1 cellular context compared by ENCODE assay signal in genomic region chr12:64404470-64405446, GRCh38.
TF ChIP-seq lines count a peak whose summit lies in the region.

No MANE protein-coding gene starts in this region.

TF ChIP-seq in HepG2, 621 proteins besides CTCF, POLR2A, EP300 and RAD21 (continued from another document and continues in another):
- TF ChIP-seq MNT (IDR thresholded peaks at IDR 0.05) = 0 out of 2 replicates have a peak, but pooled peaks have one; percentile 7
- TF ChIP-seq STAT5B (CRISPR knock-in tag; IDR thresholded peaks at IDR 0.05) = no peak
- TF ChIP-seq PAF1 (CRISPR knock-in tag; IDR thresholded peaks at IDR 0.05) = no peak
- TF ChIP-seq ARNTL (CRISPR knock-in tag; IDR thresholded peaks at IDR 0.05) = peak; percentile 19; the same call in 1 of the 2 replicates
- no peak for TF ChIP-seq PLRG1 (conservative IDR thresholded peaks at IDR 0.05)
- TF ChIP-seq NCOA5 (CRISPR knock-in tag; IDR thresholded peaks at IDR 0.05) = no peak
- peak; percentile 65 for TF ChIP-seq POLR2AphosphoS5 (IDR thresholded peaks at IDR 0.05; ENCODE audit: low read depth, low read length)
- peak; percentile 64 for TF ChIP-seq SPEN (CRISPR knock-in tag; IDR thresholded peaks at IDR 0.05; ENCODE audit: low read depth)
- peak; percentile 74; the same call in 1 of the 2 replicates for TF ChIP-seq ZNF589 (CRISPR knock-in tag; conservative IDR thresholded peaks at IDR 0.05)
- TF ChIP-seq KIAA2018 (CRISPR knock-in tag; IDR thresholded peaks at IDR 0.05; ENCODE audit: borderline replicate concordance) = 0 out of 2 replicates have a peak, but pooled peaks have one; percentile 27
- no peak for TF ChIP-seq RFXANK (CRISPR knock-in tag; IDR thresholded peaks at IDR 0.05)
- no peak for TF ChIP-seq ZHX1 (CRISPR knock-in tag; IDR thresholded peaks at IDR 0.05; ENCODE audit: low read depth)
- TF ChIP-seq ZNF282 (IDR thresholded peaks at IDR 0.05; ENCODE audit: partially characterized antibody) = no peak
- TF ChIP-seq HNRNPH1 (optimal IDR thresholded peaks at IDR 0.05; ENCODE audit: low read depth, low read length) = no peak
- no peak for TF ChIP-seq ZSCAN9 (CRISPR knock-in tag; IDR thresholded peaks at IDR 0.05; ENCODE audit: borderline replicate concordance)
- no peak; the same call in 1 of the 2 replicates for TF ChIP-seq ZNF333 (CRISPR knock-in tag; IDR thresholded peaks at IDR 0.05; ENCODE audit: borderline replicate concordance)
- no peak for TF ChIP-seq ZNF512 (CRISPR knock-in tag; IDR thresholded peaks at IDR 0.05)
- no peak; the same call in 1 of the 2 replicates for TF ChIP-seq ZNF431 (CRISPR knock-in tag; IDR thresholded peaks at IDR 0.05; ENCODE audit: borderline replicate concordance, low read depth)
- TF ChIP-seq MXD4 (CRISPR knock-in tag; IDR thresholded peaks at IDR 0.05) = no peak; the same call in 1 of the 2 replicates
- no peak for TF ChIP-seq STAG1 (CRISPR knock-in tag; IDR thresholded peaks at IDR 0.05)
- no peak for TF ChIP-seq ZNF800 (CRISPR knock-in tag; IDR thresholded peaks at IDR 0.05)
- TF ChIP-seq KMT2B (CRISPR knock-in tag; IDR thresholded peaks at IDR 0.05) = peak; percentile 46
- TF ChIP-seq MAFF (IDR thresholded peaks at IDR 0.05; ENCODE audit: low read depth, low read length) = no peak
- TF ChIP-seq MZF1 (CRISPR knock-in tag; IDR thresholded peaks at IDR 0.05; ENCODE audit: borderline replicate concordance) = no peak
- TF ChIP-seq BORCS8-MEF2B (CRISPR knock-in tag; IDR thresholded peaks at IDR 0.05) = peak; percentile 35; the same call in 1 of the 2 replicates
- peak; percentile 82; the same call in 1 of the 2 replicates for TF ChIP-seq ZNF891 (CRISPR knock-in tag; IDR thresholded peaks at IDR 0.05)
- no peak for TF ChIP-seq ZSCAN12 (CRISPR knock-in tag; IDR thresholded peaks at IDR 0.05)
- TF ChIP-seq ZNF430 (CRISPR knock-in tag; IDR thresholded peaks at IDR 0.05) = peak; percentile 31; the same call in 1 of the 2 replicates
- no peak for TF ChIP-seq KAT7 (CRISPR knock-in tag; IDR thresholded peaks at IDR 0.05; ENCODE audit: borderline replicate concordance)
- no peak; the same call in 1 of the 2 replicates for TF ChIP-seq ZNF558 (CRISPR knock-in tag; IDR thresholded peaks at IDR 0.05; ENCODE audit: borderline replicate concordance)
- TF ChIP-seq DNMT1 (CRISPR knock-in tag; IDR thresholded peaks at IDR 0.05) = 0 out of 2 replicates have a peak, but pooled peaks have one; percentile 47
- TF ChIP-seq CCAR2 (optimal IDR thresholded peaks at IDR 0.05; ENCODE audit: low read depth, low read length) = no peak
- TF ChIP-seq ZNF251 (CRISPR knock-in tag; IDR thresholded peaks at IDR 0.05) = no peak
- TF ChIP-seq FOXJ3 (CRISPR knock-in tag; IDR thresholded peaks at IDR 0.05; ENCODE audit: borderline replicate concordance) = no peak
- no peak for TF ChIP-seq TOPORS (CRISPR knock-in tag; IDR thresholded peaks at IDR 0.05)
- TF ChIP-seq TCF7L2 (IDR thresholded peaks at IDR 0.05; ENCODE audit: low read depth, low read length) = no peak
- no peak for TF ChIP-seq CREB3 (CRISPR knock-in tag; IDR thresholded peaks at IDR 0.05)
- TF ChIP-seq HNRNPL (IDR thresholded peaks at IDR 0.05; ENCODE audit: low read depth, low read length) = 0 out of 2 replicates have a peak, but pooled peaks have one; percentile 32
- peak; percentile 60 for TF ChIP-seq SAP130 (CRISPR knock-in tag; IDR thresholded peaks at IDR 0.05; ENCODE audit: low read depth)
- TF ChIP-seq U2AF1 (optimal IDR thresholded peaks at IDR 0.05; ENCODE audit: low read depth, low read length) = peak; percentile 68
- no peak; the same call in 1 of the 2 replicates for TF ChIP-seq ZBTB21 (CRISPR knock-in tag; IDR thresholded peaks at IDR 0.05)
- TF ChIP-seq WIZ (CRISPR knock-in tag; IDR thresholded peaks at IDR 0.05) = no peak
- peak; percentile 80; the same call in 1 of the 2 replicates for TF ChIP-seq HOXA9 (CRISPR knock-in tag; IDR thresholded peaks at IDR 0.05; ENCODE audit: borderline replicate concordance)
- peak; percentile 28; the same call in 1 of the 2 replicates for TF ChIP-seq ZIK1 (CRISPR knock-in tag; IDR thresholded peaks at IDR 0.05; ENCODE audit: borderline replicate concordance, low read depth)
- peak; percentile 38; the same call in 1 of the 2 replicates for TF ChIP-seq GATA4 (IDR thresholded peaks at IDR 0.05; ENCODE audit: borderline replicate concordance, low read depth)
